In genomic region chr6:45424628-45424955, GRCh38 we compare ENCODE assay signal across 9 cellular contexts. TPM values are rescaled to one million over a fixed set of nuclear protein-coding genes. Genes with fewer than 3 reads are reported as not detected.
DNase-seq lines count a peak whose midpoint lies in the region; ATAC-seq, FAIRE-seq and TF ChIP-seq lines count a peak whose summit lies in the region.
"Had no signal": no experiment of that assay in that cellular context is flagged by ENCODE, and none has a peak within 500 bp of the region (broad histone marks: within the 10 kb centered on the region; RNA-seq: fewer than 3 reads in every experiment).

No MANE protein-coding gene starts in this region.

- H3K36me3 ChIP-seq in GM23248 (ENCODE audit: low read depth) (no peaks in the 10 kb centered on the region), RWPE2 (ENCODE audit: low read depth) (peaks cover 3% of the 10 kb centered on the region; the same call in 1 of the 2 replicates), H1 (ENCODE audit: control insufficient read depth in 2 of 4, insufficient read depth in 4 of 4, low read length in 3 of 4) (no peaks in the 10 kb centered on the region), psoas muscle (ENCODE audit: insufficient read depth in 1 of 2, low read depth in 1 of 2) (no peaks in the 10 kb centered on the region)

- H3K27me3 ChIP-seq in GM23248 (replicated peaks; ENCODE audit: insufficient read depth) (no peaks in the 10 kb centered on the region), RWPE2 (ENCODE audit: insufficient read depth, poor library complexity, severe bottlenecking) (no peaks in the 10 kb centered on the region), H1 (replicated peaks in 1 of 4; ENCODE audit: control insufficient read depth in 3 of 4, extremely low read depth in 1 of 4, insufficient read depth in 3 of 4, low read length in 3 of 4) (peaks cover 18 to 53% (median 45%) of the 10 kb centered on the region in 4 experiments), psoas muscle (ENCODE audit: insufficient read depth in 3 of 3, low read length in 2 of 3) (peaks cover 0 to 46% (median 15%) of the 10 kb centered on the region in 3 donors)

- H4K91ac ChIP-seq in H1 (replicated peaks; ENCODE audit: insufficient read length, low read length), result no peak overlapping the region

- TF ChIP-seq EP300 in H1 (IDR thresholded peaks at IDR 0.05; ENCODE audit: borderline replicate concordance in 1 of 2, low read depth in 2 of 2, low read length in 2 of 2), result no peak

- H2BK120ac ChIP-seq in H1 (replicated peaks; ENCODE audit: low read depth, low read length), result no peak overlapping the region

- WGBS in GM23248 (ENCODE audit: low coverage in 1 of 2, low lambda C conversion rate in 2 of 2, missing lambda C conversion rate in 2 of 2), 2 experiments, result 97% methylated on average over 4 of the region's 4 CpGs
- WGBS in H1 (ENCODE audit: extremely low coverage in 1 of 2, insufficient coverage in 1 of 2, insufficient read length in 1 of 2, insufficient replicate concordance in 2 of 2, low coverage in 1 of 2, low lambda C conversion rate in 2 of 2, missing lambda C conversion rate in 1 of 2), 2 experiments, result 38% methylated on average over 4 of the region's 4 CpGs; no CpG with 5 or more reads in 1 of the 2 experiments
- 47 to 78% (median 74%) methylated on average over 4 of the region's 4 CpGs for WGBS in psoas muscle, 3 donors
- WGBS in lower leg skin, 2 donors, result 56 to 72% methylated on average over 4 of the region's 4 CpGs

- H2BK15ac ChIP-seq in H1 (ENCODE audit: low read length), result no peak overlapping the region

- H4K20me1 ChIP-seq in GM23248 (ENCODE audit: insufficient read depth) (no peaks in the 10 kb centered on the region), H1 (replicated peaks in 1 of 2; ENCODE audit: control insufficient read depth in 1 of 2, insufficient read depth in 2 of 2, low read length in 2 of 2) (peaks cover 0 to 2% of the 10 kb centered on the region in 2 experiments)

- H2BK12ac ChIP-seq in H1 (ENCODE audit: low read depth, low read length), result no peak overlapping the region

- peaks cover 98% of the 10 kb centered on the region for H3K79me2 ChIP-seq in GM23248 (ENCODE audit: insufficient read depth)
- no peaks in the 10 kb centered on the region for H3K79me2 ChIP-seq in H1 (ENCODE audit: control insufficient read depth in 1 of 2, insufficient read depth in 2 of 2, low read length in 2 of 2)

- H3K9ac ChIP-seq in GM23248, result no peak overlapping the region
- H3K9ac ChIP-seq in H1 (replicated peaks in 1 of 4; ENCODE audit: extremely low read depth in 1 of 4, low read depth in 3 of 4, low read length in 3 of 4), result no peak overlapping the region

- H3K4me2 ChIP-seq in GM23248 (ENCODE audit: unreplicated experiment) (peak overlapping the region; percentile 15), H1 (ENCODE audit: insufficient read depth in 1 of 2, low read depth in 2 of 2, low read length in 2 of 2) (peak overlapping the region; percentile 85 to 96; a peak in 3 of 4 replicates)

- no peak overlapping the region for H4K8ac ChIP-seq in H1 (ENCODE audit: extremely low read depth, insufficient read depth, low read length)

- intact Hi-C loops in psoas muscle (cut with DNase I) (loop anchor here (5.0 to 10.0 kb wide), 4 partner anchors 42 to 770 kb away; no protein-coding TSS in a partner anchor), lower leg skin (cut with DNase I; ENCODE audit: low total_unique reads) (loop anchor here (10.0 kb wide), 1 partner anchor 290 kb away; no protein-coding TSS in a partner anchor)

- in situ Hi-C loops in GM23248 (cut with MboI), result no loop called here

- no peak for FAIRE-seq in H1 (lab: Jason Lieb, UNC)

- no peaks in the 10 kb centered on the region for H3K79me1 ChIP-seq in H1 (ENCODE audit: low read depth, low read length)

- TF ChIP-seq POLR2A in H1 (IDR thresholded peaks at IDR 0.05; ENCODE audit: control extremely low read depth in 1 of 2, low read depth in 2 of 2, low read length in 2 of 2) (no peak), lower leg skin (IDR thresholded peaks at IDR 0.05) (no peak)

- no peak overlapping the region for H3K4ac ChIP-seq in H1 (replicated peaks; ENCODE audit: insufficient read length, low read depth, low read length)

- no peak overlapping the region for H3K23ac ChIP-seq in H1 (ENCODE audit: insufficient read length)

- no peak overlapping the region for H3K18ac ChIP-seq in H1 (ENCODE audit: extremely low read depth, low read length)

- H3K4me1 ChIP-seq in GM23248 (ENCODE audit: insufficient read depth) (peaks cover 27% of the 10 kb centered on the region), RWPE2 (ENCODE audit: insufficient read depth, poor library complexity, severe bottlenecking) (peaks cover 11% of the 10 kb centered on the region), H1 (replicated peaks in 1 of 4; ENCODE audit: control insufficient read depth in 3 of 4, insufficient read depth in 4 of 4, low read length in 3 of 4) (peaks cover 0 to 10% (median 3%) of the 10 kb centered on the region in 4 experiments; a peak in 5 of 7 replicates), psoas muscle (peaks cover 25% of the 10 kb centered on the region)

- DNase-seq in GM23248 (no peak), RWPE2 (ENCODE audit: low spot score) (no peak), H1 (ENCODE audit: low read depth in 1 of 2, low spot score in 2 of 2) (no peak), psoas muscle (no peak), lower leg skin (ENCODE audit: low spot score in 2 of 2) (no peak), NCI-H2107 (lab: John Stamatoyannopoulos, UW) (no peak)

- no peak for TF ChIP-seq CTCF in RWPE2 (IDR thresholded peaks at IDR 0.05; ENCODE audit: poor library complexity, severe bottlenecking)
- no peak for TF ChIP-seq CTCF in H1 (IDR thresholded peaks at IDR 0.05; ENCODE audit: control extremely low read depth in 1 of 3, insufficient read depth in 1 of 3, low read depth in 1 of 3, low read length in 3 of 3)
- TF ChIP-seq CTCF in psoas muscle (IDR thresholded peaks at IDR 0.05), result no peak
- TF ChIP-seq CTCF in lower leg skin (IDR thresholded peaks at IDR 0.05), result no peak

- H2AK5ac ChIP-seq in H1 (ENCODE audit: low read depth, low read length), result no peak overlapping the region

- H3K56ac ChIP-seq in H1 (replicated peaks; ENCODE audit: insufficient read length, low read depth, low read length), result no peak overlapping the region

- H3K9me2 ChIP-seq in GM23248 (ENCODE audit: insufficient read depth), result no peaks in the 10 kb centered on the region

- ATAC-seq in RWPE2 (ENCODE audit: low read depth) (no peak), psoas muscle (no peak), HG03378 (IDR thresholded peaks at IDR 0.05; ENCODE audit: unreplicated experiment) (no peak), GM18498 (IDR thresholded peaks at IDR 0.05; ENCODE audit: unreplicated experiment) (no peak)
- ATAC-seq: left ventricle myocardium superior had no signal

- POLR2A ChIA-PET in H1 (lab: Charles Lee; ENCODE audit: partially characterized antibody), result no interaction called here

- H2AFZ ChIP-seq in GM23248, result no peak overlapping the region
- H2AFZ ChIP-seq in H1 (ENCODE audit: low read length), result no peak overlapping the region

- no peaks in the 10 kb centered on the region for H3K9me3 ChIP-seq in GM23248 (ENCODE audit: low read depth)
- no peaks in the 10 kb centered on the region for H3K9me3 ChIP-seq in RWPE2 (ENCODE audit: severe bottlenecking)
- H3K9me3 ChIP-seq in H1 (ENCODE audit: insufficient read depth in 2 of 2, low read depth in 1 of 2, low read length in 1 of 2), result no peaks in the 10 kb centered on the region
- no peaks in the 10 kb centered on the region for H3K9me3 ChIP-seq in psoas muscle

- peaks cover 22% of the 10 kb centered on the region for H3K23me2 ChIP-seq in H1 (ENCODE audit: low read depth, low read length)

- H2BK20ac ChIP-seq in H1 (ENCODE audit: low read length), result no peak overlapping the region

- H3F3A ChIP-seq in GM23248 (ENCODE audit: insufficient read depth), result 0 out of 2 replicates have a peak, but pooled peaks cover 3% of the 10 kb centered on the region

- CTCF ChIA-PET in H1 (lab: Charles Lee; ENCODE audit: partially characterized antibody), result no interaction called here

- H3K4me3 ChIP-seq in GM23248 (peak overlapping the region; percentile 98; the same call in 1 of the 2 replicates), RWPE2 (ENCODE audit: severe bottlenecking) (peak overlapping the region; percentile 57), H1 (ENCODE audit: extremely low read depth in 1 of 4, insufficient read depth in 2 of 4, low read depth in 3 of 4, low read length in 4 of 4) (peak overlapping the region in 1 of 4 experiments; percentile 82; a peak in 2 of 8 replicates), psoas muscle (peak overlapping the region; percentile 73), lower leg skin (ENCODE audit: low read depth, poor library complexity, severe bottlenecking) (no peak overlapping the region)

- no peak overlapping the region for H2BK5ac ChIP-seq in H1 (ENCODE audit: low read depth, low read length)

- TF ChIP-seq RAD21 in H1 (IDR thresholded peaks at IDR 0.05 in 1 of 2, conservative IDR thresholded peaks at IDR 0.05 in 1 of 2; ENCODE audit: low read depth in 2 of 2, low read length in 2 of 2), result no peak

- no peak overlapping the region for H4K5ac ChIP-seq in H1 (ENCODE audit: insufficient read length, low read depth, low read length)

- H3K27ac ChIP-seq in GM23248, result no peak overlapping the region
- no peak overlapping the region for H3K27ac ChIP-seq in RWPE2 (ENCODE audit: poor library complexity, severe bottlenecking)
- H3K27ac ChIP-seq in H1 (ENCODE audit: low read depth, low read length), result no peak overlapping the region
- no peak overlapping the region for H3K27ac ChIP-seq in psoas muscle

- H3K14ac ChIP-seq in H1 (ENCODE audit: insufficient read length), result no peak overlapping the region

TF ChIP-seq in H1, 55 proteins besides CTCF, POLR2A, EP300 and RAD21:
- no peak for TF ChIP-seq BRCA1 (IDR thresholded peaks at IDR 0.05; ENCODE audit: low read depth, low read length)
- no peak for TF ChIP-seq KDM5A (IDR thresholded peaks at IDR 0.05; ENCODE audit: low read length)

RNA-seq across cellular contexts. Expression of gene SUPT3H, which starts 46.9 kb away (rescaled TPM):
- total RNA-seq in GM23248 (2014; rRNA removed; shearing (Covaris generic)), result 2.9 and 12.4 TPM in 2 replicates
- polyA plus RNA-seq in GM23248 (2016; fragmentation: Nextera tagmentation; extraction: Ambion mirVana), result 9.3 TPM in 2 replicates
- 18.8 and 25.0 TPM in 2 replicates for total RNA-seq in H1 (2021; fragmentation: NEBNext Ultra II Directional; extraction: Animal tissue kit (Norgen Biotek cat#: 25700))
- 14.7 and 23.0 TPM in 2 replicates for polyA plus RNA-seq in H1 (2011; rRNA removed)
- polyA plus RNA-seq in H1 (2011; cell fraction: cytosol; rRNA removed), result 20.5 TPM
- polyA plus RNA-seq in H1 (2011; cell fraction: nucleus; rRNA removed), result 21.5 TPM
- 19.8 to 23.9 TPM (median 21.9 TPM) in 4 replicates for polyA plus RNA-seq in H1 (2012, experiment 1 of 2)
- polyA plus RNA-seq in H1 (2012, experiment 2 of 2), result 5.6 TPM
- polyA plus RNA-seq in H1 (2013, experiment 1 of 2), result 19.0 TPM
- 22.8 TPM for polyA plus RNA-seq in H1 (2013, experiment 2 of 2)
- 33.6 and 42.7 TPM in 2 replicates for polyA minus RNA-seq in H1 (2011; rRNA and poly(A)+ RNA removed)
- polyA minus RNA-seq in H1 (2011; cell fraction: cytosol; rRNA and poly(A)+ RNA removed), result 16.9 TPM
- 45.3 TPM for polyA minus RNA-seq in H1 (2011; cell fraction: nucleus; rRNA and poly(A)+ RNA removed)
- total RNA-seq in psoas muscle, result 1 to 10 TPM; 1.9 to 3.3 (median 2.5) TPM
- 1 to 10 TPM; 1.7 to 4.3 (median 3.1) TPM for polyA plus RNA-seq in psoas muscle
- 1 to 10 TPM; 1.6 to 5.6 (median 3.8) TPM for total RNA-seq in lower leg skin
